ENCODE assay signal across 9 cellular contexts in genomic region chr10:3807928-3808496, GRCh38. TPM values are rescaled to one million over a fixed set of nuclear protein-coding genes. Genes with fewer than 3 reads are reported as not detected.
DNase-seq lines count a peak whose midpoint lies in the region; ATAC-seq and TF ChIP-seq lines count a peak whose summit lies in the region.
"Had no signal": no experiment of that assay in that cellular context is flagged by ENCODE, and none has a peak within 500 bp of the region (broad histone marks: within the 10 kb centered on the region; RNA-seq: fewer than 3 reads in every experiment).

No MANE protein-coding gene starts in this region.

- H3K27ac Mint-ChIP-seq in activated CD8-positive, alpha-beta memory T cell treated with anti-CD3 and anti-CD28 coated beads, Interleukin-2, amount 10 ng/mL, durations not matched to agents 7 days and 5 days: no peak overlapping the region

- H3K4me1 ChIP-seq in ascending aorta: peaks cover 24 to 57% of the 10 kb centered on the region in 2 donors
- H3K4me1 ChIP-seq in thyroid gland: peaks cover 36 to 61% of the 10 kb centered on the region in 2 donors

- H3K9me3 Mint-ChIP-seq in activated CD8-positive, alpha-beta memory T cell treated with anti-CD3 and anti-CD28 coated beads, Interleukin-2, amount 10 ng/mL, durations not matched to agents 7 days and 5 days (ENCODE audit: low read depth): no peaks in the 10 kb centered on the region

- H3K4me3 Mint-ChIP-seq in activated CD8-positive, alpha-beta memory T cell treated with anti-CD3 and anti-CD28 coated beads, Interleukin-2, amount 10 ng/mL, durations not matched to agents 7 days and 5 days: peak overlapping the region; percentile 58

- H3K36me3 ChIP-seq in ascending aorta (no peaks in the 10 kb centered on the region), thyroid gland (no peaks in the 10 kb centered on the region)

- H3K36me3 Mint-ChIP-seq in activated CD8-positive, alpha-beta memory T cell treated with anti-CD3 and anti-CD28 coated beads, Interleukin-2, amount 10 ng/mL, durations not matched to agents 7 days and 5 days: no peaks in the 10 kb centered on the region

- WGBS in thyroid gland, 2 donors: 67 to 75% methylated on average over 12 of the region's 12 CpGs

- H3K4me3 ChIP-seq in ascending aorta (no peak overlapping the region), thyroid gland (replicated peaks in 1 of 3) (no peak overlapping the region)

- no peak for DNase-seq in activated CD8-positive, alpha-beta memory T cell treated with anti-CD3 and anti-CD28 coated beads, Interleukin-2, amount 10 ng/mL, durations not matched to agents 7 days and 5 days
- DNase-seq in activated CD8-positive, alpha-beta memory T cell treated with anti-CD3 and anti-CD28 coated beads, Interleukin-2, amount 50 U/mL, for 4 hours: no peak
- DNase-seq in ascending aorta (ENCODE audit: low spot score in 2 of 2) (no peak), left lobe of liver (ENCODE audit: low spot score) (peak; percentile 80), thyroid gland (peak in 1 of 2 donors; percentile 40), sciatic nerve (ENCODE audit: low spot score) (no peak), T-helper 9 cell (no peak)
- DNase-seq: midbrain had no signal

- H3K27me3 Mint-ChIP-seq in activated CD8-positive, alpha-beta memory T cell treated with anti-CD3 and anti-CD28 coated beads, Interleukin-2, amount 10 ng/mL, durations not matched to agents 7 days and 5 days: no peaks in the 10 kb centered on the region

- no peak for ATAC-seq in activated CD8-positive, alpha-beta memory T cell treated with anti-CD3 and anti-CD28 coated beads, Interleukin-2, amount 10 ng/mL, durations not matched to agents 7 days and 5 days
- ATAC-seq in left lobe of liver (peak; percentile 57), sciatic nerve (no peak), HG03097 (IDR thresholded peaks at IDR 0.05; ENCODE audit: low FRiP score, unreplicated experiment) (no peak)

- TF ChIP-seq POLR2A in thyroid gland (IDR thresholded peaks at IDR 0.05): peak in 1 of 2 donors; percentile 23

- H3K9me3 ChIP-seq in ascending aorta (no peaks in the 10 kb centered on the region), thyroid gland (no peaks in the 10 kb centered on the region)

- peaks cover 82% of the 10 kb centered on the region for H3K4me1 Mint-ChIP-seq in activated CD8-positive, alpha-beta memory T cell treated with anti-CD3 and anti-CD28 coated beads, Interleukin-2, amount 10 ng/mL, durations not matched to agents 7 days and 5 days

- intact Hi-C loops in ascending aorta (cut with DNase I) (loop anchor here (5.0 kb wide), 1 partner anchor 244 kb away; no protein-coding TSS in a partner anchor), thyroid gland (cut with DNase I) (no loop called here), sciatic nerve (cut with DNase I) (no loop called here)

- no peak for TF ChIP-seq CTCF in ascending aorta (IDR thresholded peaks at IDR 0.05)
- no peak for TF ChIP-seq CTCF in thyroid gland (IDR thresholded peaks at IDR 0.05)

- CTCF ChIA-PET in activated CD8-positive, alpha-beta memory T cell treated with anti-CD3 and anti-CD28 coated beads, Interleukin-2, amount 10 ng/mL, durations not matched to agents 7 days and 5 days (lab: Charles Lee): interaction anchor here (4.0 to 4.1 kb wide), 2 partner anchors 23 to 26 kb away, joined by 22 to 25 read pairs; partner anchors contain the start of gene KLF6

- H3K27me3 ChIP-seq in ascending aorta (no peaks in the 10 kb centered on the region), thyroid gland (no peaks in the 10 kb centered on the region)

- H3K27ac ChIP-seq in ascending aorta (peak overlapping the region; percentile 88 to 92), thyroid gland (peak overlapping the region; percentile 10 to 100 (median 92))

RNA-seq across cellular contexts. Expression of gene KLF6, which starts 23.0 kb away (rescaled TPM):
- 100 to 1,000 TPM; 149 to 208 TPM for total RNA-seq in activated CD8-positive, alpha-beta memory T cell treated with anti-CD3 and anti-CD28 coated beads, Interleukin-2, amount 10 ng/mL, durations not matched to agents 7 days and 5 days
- total RNA-seq in ascending aorta (144 TPM), left lobe of liver (27.3 TPM), thyroid gland (100 to 1,000 TPM in 2 of 4 donors, 10 to 100 TPM in 2; 50.4 to 166 (median 103) TPM), sciatic nerve (273 TPM)
